Comparison of ENCODE assay signal across 12 cellular contexts in genomic region chr13:89832827-89833226, GRCh38.
"Had no signal": no experiment of that assay in that cellular context is flagged by ENCODE, and none has a peak within 500 bp of the region (broad histone marks: within the 10 kb centered on the region; RNA-seq: fewer than 3 reads in every experiment).

No MANE protein-coding gene starts in this region.

- H3K4me3 ChIP-seq: adrenal gland, body of pancreas, right lobe of liver, tibial artery had no signal

- DNase-seq: activated naive CD4-positive, alpha-beta T cell treated with anti-CD3 and anti-CD28 coated beads, Interleukin-2, amount 50 U/mL, for 16 hours; activated T-cell treated with anti-CD3 and anti-CD28 coated beads, Interleukin-2, amount 50 U/mL, for 1 hour; adrenal gland; body of pancreas; cerebellar nuclear complex; dermis blood vessel endothelial cell; left ventricle myocardium superior; naive thymus-derived CD4-positive, alpha-beta T cell; right lobe of liver; tibial artery had no signal

- ATAC-seq: body of pancreas; esophagus mucosa; left ventricle myocardium superior; naive thymus-derived CD4-positive, alpha-beta T cell; right lobe of liver; stimulated activated memory B cell treated with anti-CD40 and anti-IgM and Interleukin-4, amounts not matched to agents 10 μg/mL and 1 μg/mL and 100 μg/mL, for 72 hours had no signal
